Comparison of ENCODE assay signal across 1 cellular context in the genomic region with DNA sequence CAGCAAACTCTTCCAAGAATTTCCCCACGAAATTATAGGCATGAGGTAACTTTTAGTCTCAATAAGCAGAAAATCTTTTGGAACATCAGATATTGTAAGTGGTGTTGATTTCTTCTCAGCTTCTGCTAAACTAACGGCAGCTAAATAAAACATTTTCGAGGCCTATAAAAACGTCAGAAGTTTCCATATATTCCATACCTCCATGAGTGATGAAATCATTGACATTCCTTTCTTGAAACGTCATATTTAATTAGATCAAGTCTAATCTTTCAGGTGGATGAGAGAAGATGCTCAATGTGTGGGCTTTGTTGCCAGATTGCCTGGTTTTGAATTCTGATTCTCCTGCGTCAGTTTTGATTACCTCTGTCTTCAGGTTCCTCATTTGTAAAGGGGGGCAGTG.
TF ChIP-seq lines count a peak whose summit lies in the region.

No MANE protein-coding gene starts in this region.

TF ChIP-seq in A549, 52 proteins besides CTCF, POLR2A, EP300 and RAD21 (continued from another document):
- TF ChIP-seq SMC3 (IDR thresholded peaks at IDR 0.05) (no peak), BHLHE40 (IDR thresholded peaks at IDR 0.05; ENCODE audit: low read depth, low read length) (no peak), CHD2 (IDR thresholded peaks at IDR 0.05; ENCODE audit: low read length, partially characterized antibody) (no peak), ATOH8 (CRISPR knock-in tag; IDR thresholded peaks at IDR 0.05; ENCODE audit: low read depth) (no peak), CHD4 (IDR thresholded peaks at IDR 0.05; ENCODE audit: borderline replicate concordance) (no peak)
